Comparison of ENCODE assay signal across 9 cellular contexts in the genomic region with DNA sequence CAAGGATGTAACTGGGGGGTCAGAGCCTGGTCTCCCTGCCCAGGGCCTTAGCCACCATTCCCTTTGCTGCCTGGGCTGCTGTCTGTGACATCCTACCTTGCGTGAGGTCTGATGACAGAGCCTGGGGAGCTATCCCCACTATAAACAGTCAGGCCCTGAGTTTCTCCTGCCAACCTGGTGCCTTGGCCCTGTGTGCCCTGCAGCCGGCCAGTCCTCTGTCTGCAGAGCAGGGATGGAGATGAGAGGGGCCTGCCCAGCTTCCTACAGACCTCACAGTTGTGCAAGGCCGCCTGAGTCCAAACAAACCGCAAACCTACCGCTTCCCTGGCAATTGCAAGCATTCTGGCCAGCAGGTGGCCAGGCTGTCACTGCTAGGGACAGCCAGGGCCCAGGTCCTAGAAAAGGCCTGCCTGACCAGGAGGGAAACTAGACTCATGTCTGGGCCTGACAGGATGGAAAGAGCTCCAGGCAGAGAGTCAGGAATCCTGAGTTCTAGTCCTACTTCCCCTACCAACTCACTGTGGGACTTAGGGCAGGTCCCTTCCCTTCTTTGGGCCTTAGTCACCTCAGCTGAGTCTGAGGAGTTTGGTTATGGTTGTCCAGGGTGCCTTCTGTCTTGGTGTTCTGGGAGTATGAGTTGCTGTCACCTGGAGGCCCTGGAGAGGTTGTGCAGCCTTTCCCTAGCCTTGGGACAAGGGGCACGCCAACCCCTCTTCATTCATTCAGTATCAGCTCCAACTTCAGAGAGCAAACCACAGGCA.
DNase-seq lines count a peak whose midpoint lies in the region; ATAC-seq and TF ChIP-seq lines count a peak whose summit lies in the region.
"Had no signal": no experiment of that assay in that cellular context is flagged by ENCODE, and none has a peak within 500 bp of the region (broad histone marks: within the 10 kb centered on the region; RNA-seq: fewer than 3 reads in every experiment).

No MANE protein-coding gene starts in this region.

- H3K27ac ChIP-seq in prostate gland = no peak overlapping the region

- no peak for DNase-seq in GM13977 (ENCODE audit: low spot score)
- DNase-seq in RPMI7951 (ENCODE audit: low read depth) = peak; percentile 72
- DNase-seq in fibroblast of the aortic adventitia (ENCODE audit: low read depth) = no peak
- peak; percentile 47 for DNase-seq in renal cortical epithelial cell (ENCODE audit: low read depth)
- DNase-seq in DMS153 (lab: John Stamatoyannopoulos, UW) = no peak
- no peak for DNase-seq in prostate gland (ENCODE audit: low spot score)
- no peak for DNase-seq in KG1 (lab: John Stamatoyannopoulos, UW)
- DNase-seq: NCI-H226 had no signal

- H3K4me3 ChIP-seq in fibroblast of the aortic adventitia (ENCODE audit: low read depth, low read length) (no peak overlapping the region), prostate gland (no peak overlapping the region)

- in situ Hi-C loops in GM13977 (cut with MboI; ENCODE audit: low pct_unique_long_range_greater_than_20kb, low sequenced_read_pairs, unreplicated experiment) = no loop called here

- peak; percentile 26 for TF ChIP-seq CTCF in GM13977 (IDR thresholded peaks at IDR 0.05; ENCODE audit: extremely low read depth, insufficient read depth, missing control alignments)
- peak; percentile 6 for TF ChIP-seq CTCF in fibroblast of the aortic adventitia (IDR thresholded peaks at IDR 0.05; ENCODE audit: insufficient read depth, low read length)
- peak in 1 of 4 experiments; percentile 30 for TF ChIP-seq CTCF in prostate gland (IDR thresholded peaks at IDR 0.05)

- no peak overlapping the region for H3K27ac Mint-ChIP-seq in stimulated activated memory B cell treated with anti-CD40 and anti-IgM and Interleukin-4, amounts not matched to agents 10 μg/mL and 1 μg/mL and 100 μg/mL, for 72 hours

- H3K4me1 Mint-ChIP-seq in stimulated activated memory B cell treated with anti-CD40 and anti-IgM and Interleukin-4, amounts not matched to agents 10 μg/mL and 1 μg/mL and 100 μg/mL, for 72 hours = peaks cover 6% of the 10 kb centered on the region

- H3K36me3 ChIP-seq in prostate gland = no peaks in the 10 kb centered on the region

- H3K36me3 Mint-ChIP-seq in stimulated activated memory B cell treated with anti-CD40 and anti-IgM and Interleukin-4, amounts not matched to agents 10 μg/mL and 1 μg/mL and 100 μg/mL, for 72 hours = no peaks in the 10 kb centered on the region

- ATAC-seq in stimulated activated memory B cell treated with anti-CD40 and anti-IgM and Interleukin-4, amounts not matched to agents 10 μg/mL and 1 μg/mL and 100 μg/mL, for 72 hours = no peak

- no peaks in the 10 kb centered on the region for H3K9me3 ChIP-seq in prostate gland

- no peaks in the 10 kb centered on the region for H3K27me3 ChIP-seq in prostate gland (replicated peaks; ENCODE audit: insufficient read depth)

- no peaks in the 10 kb centered on the region for H3K9me3 Mint-ChIP-seq in stimulated activated memory B cell treated with anti-CD40 and anti-IgM and Interleukin-4, amounts not matched to agents 10 μg/mL and 1 μg/mL and 100 μg/mL, for 72 hours

- WGBS in prostate gland = 87% methylated on average over 6 of the region's 6 CpGs

- intact Hi-C loops in prostate gland (cut with DNase I) = no loop called here

- peaks cover 19% of the 10 kb centered on the region for H3K27me3 Mint-ChIP-seq in stimulated activated memory B cell treated with anti-CD40 and anti-IgM and Interleukin-4, amounts not matched to agents 10 μg/mL and 1 μg/mL and 100 μg/mL, for 72 hours

- no peaks in the 10 kb centered on the region for H3K4me1 ChIP-seq in prostate gland (replicated peaks)

- TF ChIP-seq POLR2A in prostate gland (IDR thresholded peaks at IDR 0.05) = no peak

- no peak overlapping the region for H3K4me3 Mint-ChIP-seq in stimulated activated memory B cell treated with anti-CD40 and anti-IgM and Interleukin-4, amounts not matched to agents 10 μg/mL and 1 μg/mL and 100 μg/mL, for 72 hours

Comparison
In these comparisons a context has a peak if more than half of its experiments do, and no peak if none do; other contexts are left out.
1. DNase-seq: peak in RPMI7951 (single experiment) and renal cortical epithelial cell (single experiment); none in GM13977 (single experiment), fibroblast of the aortic adventitia (single experiment), DMS153 (single experiment), prostate gland (single experiment) and KG1 (single experiment).